Comparison of ENCODE assay signal across 13 cellular contexts in genomic region chr12:50188875-50189575, GRCh38. TPM values are rescaled to one million over a fixed set of nuclear protein-coding genes. Genes with fewer than 3 reads are reported as not detected.
DNase-seq lines count a peak whose midpoint lies in the region; ATAC-seq, FAIRE-seq and TF ChIP-seq lines count a peak whose summit lies in the region.
"Had no signal": no experiment of that assay in that cellular context is flagged by ENCODE, and none has a peak within 500 bp of the region (broad histone marks: within the 10 kb centered on the region; RNA-seq: fewer than 3 reads in every experiment).

No MANE protein-coding gene starts in this region.

- peak overlapping the region; percentile 34 for H2BK12ac ChIP-seq in trophoblast cell (ENCODE audit: low read length)

- peaks cover 49% of the 10 kb centered on the region for H3K4me1 ChIP-seq in A673 (ENCODE audit: insufficient read depth, low read length, poor library complexity, severe bottlenecking)
- H3K4me1 ChIP-seq in K562 (replicated peaks in 1 of 2; ENCODE audit: control insufficient read depth in 2 of 2, insufficient read depth in 2 of 2, low read length in 2 of 2): 0 out of 5 replicates have a peak, but pooled peaks cover 0 to 4% of the 10 kb centered on the region in 2 experiments
- peaks cover 8 to 13% of the 10 kb centered on the region in 2 experiments for H3K4me1 ChIP-seq in trophoblast cell (ENCODE audit: control insufficient read depth in 1 of 2, insufficient read depth in 2 of 2, low read length in 2 of 2)
- peaks cover 5 to 22% of the 10 kb centered on the region in 2 donors for H3K4me1 ChIP-seq in gastrocnemius medialis

- WGBS in K562 (ENCODE audit: insufficient coverage, low coverage, missing lambda C conversion rate): 49% methylated on average over 5 of the region's 5 CpGs
- WGBS in trophoblast cell (ENCODE audit: extremely low coverage, insufficient coverage, insufficient read length): no CpG with 5 or more reads among the region's 5 CpGs

- no peaks in the 10 kb centered on the region for H3K9me3 ChIP-seq in A673 (ENCODE audit: low read depth, low read length, poor library complexity, severe bottlenecking)
- no peaks in the 10 kb centered on the region for H3K9me3 ChIP-seq in K562 (replicated peaks; ENCODE audit: control insufficient read depth, insufficient read depth, low read depth, low read length)
- H3K9me3 ChIP-seq in trophoblast cell (ENCODE audit: insufficient read depth, low read depth, low read length): no peaks in the 10 kb centered on the region
- no peaks in the 10 kb centered on the region for H3K9me3 ChIP-seq in gastrocnemius medialis

- no peak overlapping the region for H3K14ac ChIP-seq in trophoblast cell (ENCODE audit: low read length)

- CTCF ChIA-PET in A673 (lab: Charles Lee) (no interaction called here), RWPE1 (lab: Yijun Ruan, JAX) (interaction anchor here (0.6 kb wide), 1 partner anchor 100 kb away, joined by 4 read pairs; no protein-coding TSS in a partner anchor), K562 (lab: Yijun Ruan, JAX; ENCODE audit: low intra/inter-chr PET ratio) (no interaction called here)

- no peak overlapping the region for H4K91ac ChIP-seq in trophoblast cell (ENCODE audit: low read depth, low read length)

- TF ChIP-seq EP300 in K562 (IDR thresholded peaks at IDR 0.05; ENCODE audit: low read length): no peak

- H3K4me3 ChIP-seq in A673 (ENCODE audit: low read depth, low read length, poor library complexity, severe bottlenecking): no peak overlapping the region
- no peak overlapping the region for H3K4me3 ChIP-seq in K562
- H3K4me3 ChIP-seq in trophoblast cell (ENCODE audit: low read depth, low read length): no peak overlapping the region
- no peak overlapping the region for H3K4me3 ChIP-seq in gastrocnemius medialis

- H4K12ac ChIP-seq in trophoblast cell (ENCODE audit: low read depth, low read length): no peak overlapping the region

- TF ChIP-seq CTCF in A673 (conservative IDR thresholded peaks at IDR 0.05; ENCODE audit: low read depth, low read length): no peak
- no peak for TF ChIP-seq CTCF in RWPE1 (conservative IDR thresholded peaks at IDR 0.05; ENCODE audit: low read depth)
- no peak for TF ChIP-seq CTCF in K562 (IDR thresholded peaks at IDR 0.05 in 2 of 3, conservative IDR thresholded peaks at IDR 0.05 in 1 of 3; ENCODE audit: insufficient read depth in 2 of 3, low read depth in 1 of 3, low read length in 3 of 3)
- no peak for TF ChIP-seq CTCF in gastrocnemius medialis (IDR thresholded peaks at IDR 0.05 in 4 of 5, conservative IDR thresholded peaks at IDR 0.05 in 1 of 5)
- no peak for TF ChIP-seq CTCF in D721Med (IDR thresholded peaks at IDR 0.05; ENCODE audit: insufficient read depth, missing control alignments)

- H3K36me3 ChIP-seq in A673 (ENCODE audit: insufficient read depth, low read length, poor library complexity, severe bottlenecking) (peaks cover 27% of the 10 kb centered on the region), K562 (ENCODE audit: control insufficient read depth, insufficient read depth, low read length) (peaks cover 14% of the 10 kb centered on the region; the same call in 1 of the 3 replicates), trophoblast cell (ENCODE audit: control insufficient read depth in 1 of 2, insufficient read depth in 2 of 2, low read length in 2 of 2) (peaks cover 26 to 53% of the 10 kb centered on the region in 2 experiments), gastrocnemius medialis (peaks cover 0 to 5% of the 10 kb centered on the region in 2 donors)

- ATAC-seq in K562: peak; percentile 63; the same call in 2 of the 3 replicates
- no peak for ATAC-seq in GM21717 (IDR thresholded peaks at IDR 0.05; ENCODE audit: unreplicated experiment)
- no peak for ATAC-seq in gastrocnemius medialis
- ATAC-seq in HG03571 (IDR thresholded peaks at IDR 0.05; ENCODE audit: unreplicated experiment): no peak

- no peak overlapping the region for H2AK5ac ChIP-seq in trophoblast cell (ENCODE audit: low read length)

- peaks cover 2% of the 10 kb centered on the region for H3K9me1 ChIP-seq in K562 (ENCODE audit: control insufficient read depth, insufficient read depth, low read length)

- BruUV-seq in A673 (replicated peaks; lab: Mats Ljungman, UMichigan) (no TSS peak), K562 (replicated peaks; lab: Mats Ljungman, UMichigan) (no TSS peak)

- H2AFZ ChIP-seq in K562 (ENCODE audit: low read depth, low read length) (no peak overlapping the region), trophoblast cell (ENCODE audit: insufficient read depth, low read length, poor library complexity) (peak overlapping the region; percentile 13)

- intact Hi-C loops in A673 (cut with micrococcal nuclease; ENCODE audit: unreplicated experiment): loop anchor here (5.0 to 10.0 kb wide), 2 partner anchors 33 to 126 kb away; no protein-coding TSS in a partner anchor
- intact Hi-C loops in K562 (cut with micrococcal nuclease): no loop called here
- intact Hi-C loops in gastrocnemius medialis (cut with DNase I; ENCODE audit: low total_unique reads): loop anchor here (5.0 kb wide), 1 partner anchor 123 kb away; no protein-coding TSS in a partner anchor

- no peaks in the 10 kb centered on the region for H3K79me2 ChIP-seq in K562 (ENCODE audit: control insufficient read depth, insufficient read depth, low read length)
- peaks cover 3% of the 10 kb centered on the region for H3K79me2 ChIP-seq in trophoblast cell (ENCODE audit: control insufficient read depth, insufficient read depth, low read length, poor library complexity)

- no peak overlapping the region for H3K4me2 ChIP-seq in K562 (ENCODE audit: insufficient read depth, low read length)
- H3K4me2 ChIP-seq in trophoblast cell (ENCODE audit: low read length): no peak overlapping the region

- no peak overlapping the region for H3K4ac ChIP-seq in trophoblast cell (ENCODE audit: low read depth, low read length)

- peaks cover 5% of the 10 kb centered on the region for H3K79me1 ChIP-seq in trophoblast cell (ENCODE audit: low read length)

- POLR2A ChIA-PET in A673 (lab: Charles Lee; ENCODE audit: low non-redundant PET) (interaction anchor here (0.7 kb wide), 1 partner anchor 13 kb away, joined by 8 read pairs; no protein-coding TSS in a partner anchor), RWPE1 (lab: Yijun Ruan, JAX; ENCODE audit: low non-redundant PET) (no interaction called here), K562 (lab: Yijun Ruan, JAX) (no interaction called here)

- in situ Hi-C loops in K562 (cut with MboI): no loop called here
- in situ Hi-C loops in gastrocnemius medialis (cut with MboI; ENCODE audit: low sequenced_read_pairs in 4 of 4): no loop called here

- H3K27ac ChIP-seq in A673 (ENCODE audit: low read depth, low read length, poor library complexity, severe bottlenecking) (peak overlapping the region; percentile 71), RWPE1 (peak overlapping the region; percentile 62), K562 (ENCODE audit: extremely low read depth, low read depth, low read length) (no peak overlapping the region), trophoblast cell (ENCODE audit: low read depth, low read length) (no peak overlapping the region), gastrocnemius medialis (peak overlapping the region in 1 of 4 donors; percentile 48)

- H2BK5ac ChIP-seq in trophoblast cell (ENCODE audit: low read depth, low read length, poor library complexity): no peak overlapping the region

- DNase-seq in A673 (ENCODE audit: low spot score): no peak
- no peak for DNase-seq in RWPE1 (ENCODE audit: low spot score)
- peak in 1 of 4 experiments; percentile 29 for DNase-seq in K562 (ENCODE audit: extremely low read depth in 1 of 4, low spot score in 3 of 4)
- no peak for DNase-seq in trophoblast cell
- no peak for DNase-seq in gastrocnemius medialis
- no peak for DNase-seq in D721Med (ENCODE audit: insufficient read length, low spot score)
- DNase-seq: AML-193, immature natural killer cell, NCI-H1694 had no signal

- no peak for TF ChIP-seq POLR2A in K562 (conservative IDR thresholded peaks at IDR 0.05)
- TF ChIP-seq POLR2A in gastrocnemius medialis (IDR thresholded peaks at IDR 0.05): no peak

- FAIRE-seq in K562 (lab: Jason Lieb, UNC): peak; percentile 15
- no peak for FAIRE-seq in D721Med (lab: Jason Lieb, UNC)
- FAIRE-seq: colon, GM18507 had no signal

- no peak overlapping the region for H3K23ac ChIP-seq in trophoblast cell (ENCODE audit: low read length)

- H4K8ac ChIP-seq in trophoblast cell (ENCODE audit: low read depth, low read length): peak overlapping the region; percentile 5

- no peak for TF ChIP-seq RAD21 in K562 (CRISPR knock-in tag; conservative IDR thresholded peaks at IDR 0.05 in 1 of 2, IDR thresholded peaks at IDR 0.05 in 1 of 2)

- no peak overlapping the region for H3K9ac ChIP-seq in K562 (ENCODE audit: insufficient read depth in 1 of 2, low read depth in 2 of 2, low read length in 2 of 2)
- H3K9ac ChIP-seq in trophoblast cell (ENCODE audit: low read length): peak overlapping the region; percentile 14

- H3K18ac ChIP-seq in trophoblast cell (ENCODE audit: low read length): no peak overlapping the region

- H3K27me3 ChIP-seq in A673 (replicated peaks; ENCODE audit: insufficient read depth, low read depth, low read length, poor library complexity) (no peaks in the 10 kb centered on the region), K562 (ENCODE audit: control insufficient read depth in 2 of 2, insufficient read depth in 2 of 2, low read length in 2 of 2) (no peaks in the 10 kb centered on the region), trophoblast cell (ENCODE audit: insufficient read depth, low read length) (no peaks in the 10 kb centered on the region), gastrocnemius medialis (no peaks in the 10 kb centered on the region)

- H2BK120ac ChIP-seq in trophoblast cell (ENCODE audit: insufficient read depth, low read length, poor library complexity): no peak overlapping the region

- no peaks in the 10 kb centered on the region for H4K20me1 ChIP-seq in K562 (replicated peaks; ENCODE audit: control insufficient read depth, insufficient read depth, low read length)

RNA-seq across cellular contexts. Expression of gene CERS5, which starts 21.9 kb away (rescaled TPM):
- total RNA-seq in A673 (2021) (57.0 and 63.7 TPM in 2 replicates), K562 (2014; rRNA removed) (14.4 and 19.3 TPM in 2 replicates), K562 (2014; rRNA removed; fragmentation: Illumina TruSeq; extraction: Trizol) (17.8 and 21.2 TPM in 2 replicates), K562 (2015; rRNA removed; fragmentation: Illumina TruSeq; extraction: Trizol) (14.1 and 15.4 TPM in 2 replicates), K562 (2021) (21.0 and 24.3 TPM in 2 replicates), gastrocnemius medialis (1 to 10 TPM; 5.4 to 9.2 (median 7.3) TPM)
- total RNA-seq in K562 (2011; cell fraction: chromatin; rRNA removed; ENCODE audit: low replicate concordance): 179 and 195 TPM in 2 replicates
- total RNA-seq in K562 (2011; cell fraction: nucleolus; rRNA removed): 134 and 135 TPM in 2 replicates
- 198 and 302 TPM in 2 replicates for total RNA-seq in K562 (2011; cell fraction: nucleoplasm; rRNA removed)
- polyA plus RNA-seq in K562 (2011; rRNA removed) (41.9 and 47.5 TPM in 2 replicates), K562 (2014; fragmentation: Illumina TruSeq; extraction: Trizol) (21.3 and 23.4 TPM in 2 replicates), K562 (2014; fragmentation: Nextera tagmentation; extraction: Ambion mirVana) (1 to 10 TPM; 6.1 to 8.7 TPM), K562 (2014; rRNA removed) (25.2 and 32.5 TPM in 2 replicates)
- polyA plus RNA-seq in K562 (2011; cell fraction: cytosol; rRNA removed): 36.7 and 58.5 TPM in 2 replicates
- 62.9 and 73.2 TPM in 2 replicates for polyA plus RNA-seq in K562 (2011; cell fraction: nucleus; rRNA removed)
- polyA plus RNA-seq in K562 (2012): 16.6 and 23.6 TPM in 2 replicates
- polyA minus RNA-seq in K562 (2011; rRNA and poly(A)+ RNA removed): 72.4 and 76.9 TPM in 2 replicates
- polyA minus RNA-seq in K562 (2011; cell fraction: cytosol; rRNA and poly(A)+ RNA removed): 21.6 and 27.5 TPM in 2 replicates
- polyA minus RNA-seq in K562 (2011; cell fraction: nucleus; rRNA and poly(A)+ RNA removed): 25.8 and 33.0 TPM in 2 replicates
- polyA plus RNA-seq in trophoblast cell (2013): 35.0 and 37.2 TPM in 2 replicates

Comparison
In these comparisons a context has a peak if more than half of its experiments do, and no peak if none do; other contexts are left out.
1. H3K27ac ChIP-seq: peak in A673 (single experiment) and RWPE1 (single experiment); none in K562 (single experiment) and trophoblast cell (single experiment).